2 cellular contexts compared by ENCODE assay signal in the genomic region with DNA sequence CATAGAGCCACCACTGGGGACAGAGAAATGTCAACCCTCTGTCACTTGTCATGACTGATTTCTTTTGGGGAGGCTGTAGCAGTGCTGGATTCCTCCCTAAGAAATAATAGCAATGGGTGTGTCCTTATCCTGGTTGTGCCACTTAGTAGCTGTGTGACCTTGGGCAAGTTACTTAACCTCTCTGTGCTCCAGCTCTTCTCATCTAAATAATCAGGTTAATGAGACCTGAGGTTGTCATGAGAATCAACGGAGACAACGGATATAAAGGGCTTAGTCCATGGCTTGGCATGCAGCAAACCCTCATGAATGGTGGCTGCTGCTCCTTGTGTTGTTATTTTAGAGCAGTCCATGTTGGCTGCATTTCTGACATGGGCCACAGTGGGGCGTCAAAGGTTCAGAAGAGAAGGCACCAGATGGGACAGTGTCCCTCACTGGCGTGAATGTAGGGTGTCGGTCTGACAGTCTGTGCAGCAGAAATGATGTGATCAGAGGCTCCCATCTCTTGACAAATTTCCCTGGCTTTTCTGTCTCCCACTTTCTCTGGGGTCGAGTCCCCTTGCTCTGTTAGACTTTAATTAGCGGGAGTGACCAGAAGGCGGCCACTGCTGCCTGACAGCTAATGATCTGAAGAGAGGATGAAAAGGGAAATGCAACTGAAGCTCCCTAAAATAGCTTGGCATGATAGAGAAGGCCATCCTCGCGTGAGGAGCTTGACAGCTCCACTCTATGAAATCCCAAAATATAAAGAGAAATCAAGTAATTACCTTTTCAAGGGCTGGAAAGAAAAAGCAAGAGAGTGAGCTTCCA.
A peak's percentile ranks its signal among the peaks of the same experiment; 100 is the strongest.
TF ChIP-seq lines count a peak whose summit lies in the region.

No MANE protein-coding gene starts in this region.

TF ChIP-seq in Ishikawa, 13 proteins besides CTCF, POLR2A, EP300 and RAD21 (continued from another document):
- TF ChIP-seq, protein P1, sequence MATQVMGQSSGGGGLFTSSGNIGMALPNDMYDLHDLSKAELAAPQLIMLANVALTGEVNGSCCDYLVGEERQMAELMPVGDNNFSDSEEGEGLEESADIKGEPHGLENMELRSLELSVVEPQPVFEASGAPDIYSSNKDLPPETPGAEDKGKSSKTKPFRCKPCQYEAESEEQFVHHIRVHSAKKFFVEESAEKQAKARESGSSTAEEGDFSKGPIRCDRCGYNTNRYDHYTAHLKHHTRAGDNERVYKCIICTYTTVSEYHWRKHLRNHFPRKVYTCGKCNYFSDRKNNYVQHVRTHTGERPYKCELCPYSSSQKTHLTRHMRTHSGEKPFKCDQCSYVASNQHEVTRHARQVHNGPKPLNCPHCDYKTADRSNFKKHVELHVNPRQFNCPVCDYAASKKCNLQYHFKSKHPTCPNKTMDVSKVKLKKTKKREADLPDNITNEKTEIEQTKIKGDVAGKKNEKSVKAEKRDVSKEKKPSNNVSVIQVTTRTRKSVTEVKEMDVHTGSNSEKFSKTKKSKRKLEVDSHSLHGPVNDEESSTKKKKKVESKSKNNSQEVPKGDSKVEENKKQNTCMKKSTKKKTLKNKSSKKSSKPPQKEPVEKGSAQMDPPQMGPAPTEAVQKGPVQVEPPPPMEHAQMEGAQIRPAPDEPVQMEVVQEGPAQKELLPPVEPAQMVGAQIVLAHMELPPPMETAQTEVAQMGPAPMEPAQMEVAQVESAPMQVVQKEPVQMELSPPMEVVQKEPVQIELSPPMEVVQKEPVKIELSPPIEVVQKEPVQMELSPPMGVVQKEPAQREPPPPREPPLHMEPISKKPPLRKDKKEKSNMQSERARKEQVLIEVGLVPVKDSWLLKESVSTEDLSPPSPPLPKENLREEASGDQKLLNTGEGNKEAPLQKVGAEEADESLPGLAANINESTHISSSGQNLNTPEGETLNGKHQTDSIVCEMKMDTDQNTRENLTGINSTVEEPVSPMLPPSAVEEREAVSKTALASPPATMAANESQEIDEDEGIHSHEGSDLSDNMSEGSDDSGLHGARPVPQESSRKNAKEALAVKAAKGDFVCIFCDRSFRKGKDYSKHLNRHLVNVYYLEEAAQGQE (IDR thresholded peaks at IDR 0.05; ENCODE audit: low read depth): no peak
- TF ChIP-seq, protein P2, sequence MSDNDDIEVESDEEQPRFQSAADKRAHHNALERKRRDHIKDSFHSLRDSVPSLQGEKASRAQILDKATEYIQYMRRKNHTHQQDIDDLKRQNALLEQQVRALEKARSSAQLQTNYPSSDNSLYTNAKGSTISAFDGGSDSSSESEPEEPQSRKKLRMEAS (IDR thresholded peaks at IDR 0.05): no peak
- TF ChIP-seq CEBPB (IDR thresholded peaks at IDR 0.05) (no peak), ZBTB7A (IDR thresholded peaks at IDR 0.05; ENCODE audit: low read depth) (no peak), NFIC (IDR thresholded peaks at IDR 0.05) (no peak)
- TF ChIP-seq, protein P3, sequence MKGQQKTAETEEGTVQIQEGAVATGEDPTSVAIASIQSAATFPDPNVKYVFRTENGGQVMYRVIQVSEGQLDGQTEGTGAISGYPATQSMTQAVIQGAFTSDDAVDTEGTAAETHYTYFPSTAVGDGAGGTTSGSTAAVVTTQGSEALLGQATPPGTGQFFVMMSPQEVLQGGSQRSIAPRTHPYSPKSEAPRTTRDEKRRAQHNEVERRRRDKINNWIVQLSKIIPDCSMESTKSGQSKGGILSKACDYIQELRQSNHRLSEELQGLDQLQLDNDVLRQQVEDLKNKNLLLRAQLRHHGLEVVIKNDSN (IDR thresholded peaks at IDR 0.05): no peak

TF ChIP-seq in H1, 55 proteins besides CTCF, POLR2A, EP300 and RAD21 (continued from another document):
- TF ChIP-seq, protein P4, sequence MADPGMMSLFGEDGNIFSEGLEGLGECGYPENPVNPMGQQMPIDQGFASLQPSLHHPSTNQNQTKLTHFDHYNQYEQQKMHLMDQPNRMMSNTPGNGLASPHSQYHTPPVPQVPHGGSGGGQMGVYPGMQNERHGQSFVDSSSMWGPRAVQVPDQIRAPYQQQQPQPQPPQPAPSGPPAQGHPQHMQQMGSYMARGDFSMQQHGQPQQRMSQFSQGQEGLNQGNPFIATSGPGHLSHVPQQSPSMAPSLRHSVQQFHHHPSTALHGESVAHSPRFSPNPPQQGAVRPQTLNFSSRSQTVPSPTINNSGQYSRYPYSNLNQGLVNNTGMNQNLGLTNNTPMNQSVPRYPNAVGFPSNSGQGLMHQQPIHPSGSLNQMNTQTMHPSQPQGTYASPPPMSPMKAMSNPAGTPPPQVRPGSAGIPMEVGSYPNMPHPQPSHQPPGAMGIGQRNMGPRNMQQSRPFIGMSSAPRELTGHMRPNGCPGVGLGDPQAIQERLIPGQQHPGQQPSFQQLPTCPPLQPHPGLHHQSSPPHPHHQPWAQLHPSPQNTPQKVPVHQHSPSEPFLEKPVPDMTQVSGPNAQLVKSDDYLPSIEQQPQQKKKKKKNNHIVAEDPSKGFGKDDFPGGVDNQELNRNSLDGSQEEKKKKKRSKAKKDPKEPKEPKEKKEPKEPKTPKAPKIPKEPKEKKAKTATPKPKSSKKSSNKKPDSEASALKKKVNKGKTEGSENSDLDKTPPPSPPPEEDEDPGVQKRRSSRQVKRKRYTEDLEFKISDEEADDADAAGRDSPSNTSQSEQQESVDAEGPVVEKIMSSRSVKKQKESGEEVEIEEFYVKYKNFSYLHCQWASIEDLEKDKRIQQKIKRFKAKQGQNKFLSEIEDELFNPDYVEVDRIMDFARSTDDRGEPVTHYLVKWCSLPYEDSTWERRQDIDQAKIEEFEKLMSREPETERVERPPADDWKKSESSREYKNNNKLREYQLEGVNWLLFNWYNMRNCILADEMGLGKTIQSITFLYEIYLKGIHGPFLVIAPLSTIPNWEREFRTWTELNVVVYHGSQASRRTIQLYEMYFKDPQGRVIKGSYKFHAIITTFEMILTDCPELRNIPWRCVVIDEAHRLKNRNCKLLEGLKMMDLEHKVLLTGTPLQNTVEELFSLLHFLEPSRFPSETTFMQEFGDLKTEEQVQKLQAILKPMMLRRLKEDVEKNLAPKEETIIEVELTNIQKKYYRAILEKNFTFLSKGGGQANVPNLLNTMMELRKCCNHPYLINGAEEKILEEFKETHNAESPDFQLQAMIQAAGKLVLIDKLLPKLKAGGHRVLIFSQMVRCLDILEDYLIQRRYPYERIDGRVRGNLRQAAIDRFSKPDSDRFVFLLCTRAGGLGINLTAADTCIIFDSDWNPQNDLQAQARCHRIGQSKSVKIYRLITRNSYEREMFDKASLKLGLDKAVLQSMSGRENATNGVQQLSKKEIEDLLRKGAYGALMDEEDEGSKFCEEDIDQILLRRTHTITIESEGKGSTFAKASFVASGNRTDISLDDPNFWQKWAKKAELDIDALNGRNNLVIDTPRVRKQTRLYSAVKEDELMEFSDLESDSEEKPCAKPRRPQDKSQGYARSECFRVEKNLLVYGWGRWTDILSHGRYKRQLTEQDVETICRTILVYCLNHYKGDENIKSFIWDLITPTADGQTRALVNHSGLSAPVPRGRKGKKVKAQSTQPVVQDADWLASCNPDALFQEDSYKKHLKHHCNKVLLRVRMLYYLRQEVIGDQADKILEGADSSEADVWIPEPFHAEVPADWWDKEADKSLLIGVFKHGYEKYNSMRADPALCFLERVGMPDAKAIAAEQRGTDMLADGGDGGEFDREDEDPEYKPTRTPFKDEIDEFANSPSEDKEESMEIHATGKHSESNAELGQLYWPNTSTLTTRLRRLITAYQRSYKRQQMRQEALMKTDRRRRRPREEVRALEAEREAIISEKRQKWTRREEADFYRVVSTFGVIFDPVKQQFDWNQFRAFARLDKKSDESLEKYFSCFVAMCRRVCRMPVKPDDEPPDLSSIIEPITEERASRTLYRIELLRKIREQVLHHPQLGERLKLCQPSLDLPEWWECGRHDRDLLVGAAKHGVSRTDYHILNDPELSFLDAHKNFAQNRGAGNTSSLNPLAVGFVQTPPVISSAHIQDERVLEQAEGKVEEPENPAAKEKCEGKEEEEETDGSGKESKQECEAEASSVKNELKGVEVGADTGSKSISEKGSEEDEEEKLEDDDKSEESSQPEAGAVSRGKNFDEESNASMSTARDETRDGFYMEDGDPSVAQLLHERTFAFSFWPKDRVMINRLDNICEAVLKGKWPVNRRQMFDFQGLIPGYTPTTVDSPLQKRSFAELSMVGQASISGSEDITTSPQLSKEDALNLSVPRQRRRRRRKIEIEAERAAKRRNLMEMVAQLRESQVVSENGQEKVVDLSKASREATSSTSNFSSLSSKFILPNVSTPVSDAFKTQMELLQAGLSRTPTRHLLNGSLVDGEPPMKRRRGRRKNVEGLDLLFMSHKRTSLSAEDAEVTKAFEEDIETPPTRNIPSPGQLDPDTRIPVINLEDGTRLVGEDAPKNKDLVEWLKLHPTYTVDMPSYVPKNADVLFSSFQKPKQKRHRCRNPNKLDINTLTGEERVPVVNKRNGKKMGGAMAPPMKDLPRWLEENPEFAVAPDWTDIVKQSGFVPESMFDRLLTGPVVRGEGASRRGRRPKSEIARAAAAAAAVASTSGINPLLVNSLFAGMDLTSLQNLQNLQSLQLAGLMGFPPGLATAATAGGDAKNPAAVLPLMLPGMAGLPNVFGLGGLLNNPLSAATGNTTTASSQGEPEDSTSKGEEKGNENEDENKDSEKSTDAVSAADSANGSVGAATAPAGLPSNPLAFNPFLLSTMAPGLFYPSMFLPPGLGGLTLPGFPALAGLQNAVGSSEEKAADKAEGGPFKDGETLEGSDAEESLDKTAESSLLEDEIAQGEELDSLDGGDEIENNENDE (IDR thresholded peaks at IDR 0.05; ENCODE audit: insufficient replicate concordance, low read length): no peak
- TF ChIP-seq SAP30 (IDR thresholded peaks at IDR 0.05; ENCODE audit: insufficient read depth, insufficient replicate concordance, low read length): no peak
- peak; percentile 31; the same call in 1 of the 2 replicates for TF ChIP-seq TEAD4 (IDR thresholded peaks at IDR 0.05; ENCODE audit: low read depth, low read length)
- no peak for TF ChIP-seq TBP (IDR thresholded peaks at IDR 0.05; ENCODE audit: low read depth, low read length)
- TF ChIP-seq FOSL1 (IDR thresholded peaks at IDR 0.05; ENCODE audit: insufficient read depth, low read depth, low read length): no peak
- no peak for TF ChIP-seq SP2 (IDR thresholded peaks at IDR 0.05; ENCODE audit: low read length)
- no peak for TF ChIP-seq CREB1 (IDR thresholded peaks at IDR 0.05)
